14 cellular contexts compared by ENCODE assay signal in the genomic region with DNA sequence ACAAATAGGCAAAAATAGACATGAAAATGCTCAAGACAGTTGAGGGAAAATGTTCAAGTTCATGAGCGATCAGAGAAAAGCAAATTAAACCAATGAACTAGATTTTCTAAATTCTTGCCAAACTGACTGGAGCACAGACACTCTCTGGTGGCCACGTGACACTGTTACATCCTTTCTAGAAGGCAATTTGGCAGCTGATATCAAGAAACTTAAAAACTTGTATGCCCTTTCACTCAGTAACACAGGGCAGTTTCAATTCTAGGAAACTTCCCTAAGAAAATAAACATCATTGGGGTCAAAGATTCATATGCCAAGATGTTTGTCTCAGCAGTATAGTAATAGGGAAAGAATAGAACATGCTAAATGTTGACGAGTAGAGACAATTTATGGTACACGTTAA. TPM values are rescaled to one million over a fixed set of nuclear protein-coding genes. Genes with fewer than 3 reads are reported as not detected.
DNase-seq lines count a peak whose midpoint lies in the region; ATAC-seq, FAIRE-seq and TF ChIP-seq lines count a peak whose summit lies in the region.
"Had no signal": no experiment of that assay in that cellular context is flagged by ENCODE, and none has a peak within 500 bp of the region (broad histone marks: within the 10 kb centered on the region; RNA-seq: fewer than 3 reads in every experiment).

No MANE protein-coding gene starts in this region.

- H3K36me3 Mint-ChIP-seq in type B pancreatic cell = no peaks in the 10 kb centered on the region

- H3K4me1 ChIP-seq in left ventricle myocardium inferior = no peaks in the 10 kb centered on the region
- H3K4me1 ChIP-seq in K562 (replicated peaks in 1 of 2; ENCODE audit: control insufficient read depth in 2 of 2, insufficient read depth in 2 of 2, low read length in 2 of 2) = no peaks in the 10 kb centered on the region; a peak in 1 of 5 replicates

- in situ Hi-C loops in K562 (cut with MboI) = no loop called here

- no peaks in the 10 kb centered on the region for H3K9me1 ChIP-seq in K562 (ENCODE audit: control insufficient read depth, insufficient read depth, low read length)

- no peak overlapping the region for H3K27ac Mint-ChIP-seq in type B pancreatic cell
- H3K27ac Mint-ChIP-seq: B cell, naive B cell had no signal

- no peak overlapping the region for H3K4me3 ChIP-seq in left ventricle myocardium inferior
- no peak overlapping the region for H3K4me3 ChIP-seq in K562

- H3K27me3 ChIP-seq in left ventricle myocardium inferior (ENCODE audit: low read depth) = no peaks in the 10 kb centered on the region
- peaks cover 0 to 5% of the 10 kb centered on the region in 2 experiments; a peak in 2 of 5 replicates for H3K27me3 ChIP-seq in K562 (ENCODE audit: control insufficient read depth in 2 of 2, insufficient read depth in 2 of 2, low read length in 2 of 2)

- no peak overlapping the region for H3K4me2 ChIP-seq in K562 (ENCODE audit: insufficient read depth, low read length)

- no peak overlapping the region for H3K27ac ChIP-seq in left ventricle myocardium inferior (replicated peaks)
- no peak overlapping the region for H3K27ac ChIP-seq in K562 (ENCODE audit: extremely low read depth, low read depth, low read length)

- H3K9me3 ChIP-seq in left ventricle myocardium inferior (replicated peaks) (peaks cover 14% of the 10 kb centered on the region), K562 (replicated peaks; ENCODE audit: control insufficient read depth, insufficient read depth, low read depth, low read length) (no peaks in the 10 kb centered on the region)

- H3K9ac ChIP-seq in K562 (ENCODE audit: insufficient read depth in 1 of 2, low read depth in 2 of 2, low read length in 2 of 2) = no peak overlapping the region

- 28% methylated on average over 4 of the region's 4 CpGs for WGBS in K562 (ENCODE audit: insufficient coverage, low coverage, missing lambda C conversion rate)

- TF ChIP-seq CTCF in left ventricle myocardium inferior (IDR thresholded peaks at IDR 0.05; ENCODE audit: borderline replicate concordance) (peak; percentile 19), K562 (IDR thresholded peaks at IDR 0.05 in 2 of 3, conservative IDR thresholded peaks at IDR 0.05 in 1 of 3; ENCODE audit: insufficient read depth in 2 of 3, low read depth in 1 of 3, low read length in 3 of 3) (peak; percentile 16 to 46 (median 20); a peak in 2 of 6 replicates), type B pancreatic cell (conservative IDR thresholded peaks at IDR 0.05) (peak; percentile 50)

- TF ChIP-seq RAD21 in K562 (CRISPR knock-in tag; conservative IDR thresholded peaks at IDR 0.05 in 1 of 2, IDR thresholded peaks at IDR 0.05 in 1 of 2) = peak in 1 of 2 experiments; percentile 63; a peak in 2 of 4 replicates

- peaks cover 10% of the 10 kb centered on the region for H3K9me3 Mint-ChIP-seq in type B pancreatic cell

- no peaks in the 10 kb centered on the region for H3K4me1 Mint-ChIP-seq in type B pancreatic cell (ENCODE audit: unreplicated experiment)
- H3K4me1 Mint-ChIP-seq: B cell, naive B cell had no signal

- intact Hi-C loops in left ventricle myocardium inferior (cut with micrococcal nuclease) (no loop called here), Right ventricle myocardium superior (cut with DNase I) (no loop called here), K562 (cut with micrococcal nuclease) (loop anchor here (5.0 kb wide), 1 partner anchor 201 kb away; no protein-coding TSS in a partner anchor), left colon (cut with DNase I, micrococcal nuclease) (no loop called here)

- DNase-seq in left ventricle myocardium inferior (no peak), Right ventricle myocardium superior (no peak), K562 (ENCODE audit: extremely low read depth in 1 of 4, low spot score in 3 of 4) (no peak), left colon (no peak), type B pancreatic cell (ENCODE audit: extremely low spot score, unreplicated experiment) (no peak), NCI-H146 (lab: John Stamatoyannopoulos, UW) (no peak)
- DNase-seq in activated CD4-positive, alpha-beta T cell treated with anti-CD3 and anti-CD28 coated beads, Interleukin-2, amount 50 U/mL, for 48 hours = no peak
- DNase-seq: activated CD4-positive, alpha-beta T cell treated with anti-CD3 and anti-CD28 coated beads for 48 hours; hypothalamus; naive B cell; NCI-H510A; stimulated activated naive CD4-positive, alpha-beta T cell had no signal

- H2AFZ ChIP-seq in K562 (ENCODE audit: low read depth, low read length) = no peak overlapping the region

- POLR2A ChIA-PET in K562 (lab: Yijun Ruan, JAX) = interaction anchor here (0.6 to 1.4 kb wide), 4 partner anchors 9 to 18 kb away, joined by 3 to 4 read pairs (median 3); no protein-coding TSS in a partner anchor

- BruUV-seq in K562 (replicated peaks; lab: Mats Ljungman, UMichigan) = no TSS peak

- H3K36me3 ChIP-seq in left ventricle myocardium inferior = no peaks in the 10 kb centered on the region
- no peaks in the 10 kb centered on the region for H3K36me3 ChIP-seq in K562 (ENCODE audit: control insufficient read depth, insufficient read depth, low read length)

- TF ChIP-seq EP300 in K562 (IDR thresholded peaks at IDR 0.05; ENCODE audit: low read length) = no peak

- H3K79me2 ChIP-seq in K562 (ENCODE audit: control insufficient read depth, insufficient read depth, low read length) = no peaks in the 10 kb centered on the region

- no peaks in the 10 kb centered on the region for H3K27me3 Mint-ChIP-seq in type B pancreatic cell

- FAIRE-seq in K562 (lab: Jason Lieb, UNC) = peak; percentile 60

- no peak for TF ChIP-seq POLR2A in K562 (conservative IDR thresholded peaks at IDR 0.05)

- H3K4me3 Mint-ChIP-seq in type B pancreatic cell = no peak overlapping the region
- H3K4me3 Mint-ChIP-seq: B cell, naive B cell had no signal

- CTCF ChIA-PET in K562 (lab: Yijun Ruan, JAX; ENCODE audit: low intra/inter-chr PET ratio) = no interaction called here

- ATAC-seq in Right ventricle myocardium superior (ENCODE audit: poor library complexity) = no peak
- ATAC-seq in K562 = 0 out of 3 replicates have a peak, but pooled peaks have one; percentile 23
- ATAC-seq in left colon = peak; percentile 88
- no peak for ATAC-seq in GM19351 (IDR thresholded peaks at IDR 0.05; ENCODE audit: unreplicated experiment)

- no peaks in the 10 kb centered on the region for H4K20me1 ChIP-seq in K562 (replicated peaks; ENCODE audit: control insufficient read depth, insufficient read depth, low read length)

TF ChIP-seq in K562, 482 proteins besides CTCF, POLR2A, EP300 and RAD21 (continues in another document):
- no peak for TF ChIP-seq GTF2A2 (tag; IDR thresholded peaks at IDR 0.05)
- TF ChIP-seq PHTF2 (CRISPR knock-in tag; IDR thresholded peaks at IDR 0.05) = no peak
- TF ChIP-seq ZNF668 (CRISPR knock-in tag; IDR thresholded peaks at IDR 0.05) = no peak
- TF ChIP-seq NCOA2 (IDR thresholded peaks at IDR 0.05; ENCODE audit: partially characterized antibody in 2 of 2) = no peak
- TF ChIP-seq SMARCB1 (IDR thresholded peaks at IDR 0.05; ENCODE audit: insufficient read length, low read depth) = no peak
- no peak for TF ChIP-seq SMARCA4 (IDR thresholded peaks at IDR 0.05)
- TF ChIP-seq, protein P1, sequence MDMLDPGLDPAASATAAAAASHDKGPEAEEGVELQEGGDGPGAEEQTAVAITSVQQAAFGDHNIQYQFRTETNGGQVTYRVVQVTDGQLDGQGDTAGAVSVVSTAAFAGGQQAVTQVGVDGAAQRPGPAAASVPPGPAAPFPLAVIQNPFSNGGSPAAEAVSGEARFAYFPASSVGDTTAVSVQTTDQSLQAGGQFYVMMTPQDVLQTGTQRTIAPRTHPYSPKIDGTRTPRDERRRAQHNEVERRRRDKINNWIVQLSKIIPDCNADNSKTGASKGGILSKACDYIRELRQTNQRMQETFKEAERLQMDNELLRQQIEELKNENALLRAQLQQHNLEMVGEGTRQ (CRISPR knock-in tag; IDR thresholded peaks at IDR 0.05) = peak; percentile 75
- no peak for TF ChIP-seq SNRNP70 (optimal IDR thresholded peaks at IDR 0.05; ENCODE audit: low read depth, low read length)
- TF ChIP-seq RAD51 (IDR thresholded peaks at IDR 0.05; ENCODE audit: borderline replicate concordance, low read depth) = peak; percentile 76
- no peak for TF ChIP-seq ARHGAP35 (IDR thresholded peaks at IDR 0.05; ENCODE audit: partially characterized antibody)
- 0 out of 2 replicates have a peak, but pooled peaks have one; percentile 18 for TF ChIP-seq CBFA2T2 (conservative IDR thresholded peaks at IDR 0.05)
- 0 out of 2 replicates have a peak, but pooled peaks have one; percentile 33 for TF ChIP-seq SMC3 (conservative IDR thresholded peaks at IDR 0.05; ENCODE audit: insufficient read depth, low read depth, low read length)

RNA-seq across cellular contexts. Expression of a gene that starts 52.2 kb away (rescaled TPM):
- 24.1 TPM for total RNA-seq in left ventricle myocardium inferior
- total RNA-seq in Right ventricle myocardium superior = 24.9 TPM
- total RNA-seq in K562 (2011; cell fraction: chromatin; rRNA removed; ENCODE audit: low replicate concordance) = 63.4 and 187 TPM in 2 replicates
- 28.0 and 52.1 TPM in 2 replicates for total RNA-seq in K562 (2011; cell fraction: nucleolus; rRNA removed)
- total RNA-seq in K562 (2011; cell fraction: nucleoplasm; rRNA removed) = 79.9 and 117 TPM in 2 replicates
- total RNA-seq in K562 (2014; rRNA removed) = 27.8 and 33.4 TPM in 2 replicates
- total RNA-seq in K562 (2014; rRNA removed; fragmentation: Illumina TruSeq; extraction: Trizol) = 58.9 and 61.4 TPM in 2 replicates
- total RNA-seq in K562 (2015; rRNA removed; fragmentation: Illumina TruSeq; extraction: Trizol) = 49.1 and 50.4 TPM in 2 replicates
- total RNA-seq in K562 (2021) = 39.9 and 40.7 TPM in 2 replicates
- polyA plus RNA-seq in K562 (2011; rRNA removed) = 53.9 and 58.8 TPM in 2 replicates
- 23.6 and 36.2 TPM in 2 replicates for polyA plus RNA-seq in K562 (2011; cell fraction: cytosol; rRNA removed)
- 34.3 and 51.7 TPM in 2 replicates for polyA plus RNA-seq in K562 (2011; cell fraction: nucleus; rRNA removed)
- 33.9 and 40.6 TPM in 2 replicates for polyA plus RNA-seq in K562 (2012)
- 55.0 and 61.7 TPM in 2 replicates for polyA plus RNA-seq in K562 (2014; fragmentation: Illumina TruSeq; extraction: Trizol)
- polyA plus RNA-seq in K562 (2014; fragmentation: Nextera tagmentation; extraction: Ambion mirVana) = 10 to 100 TPM; 31.9 to 35.0 TPM
- polyA plus RNA-seq in K562 (2014; rRNA removed) = 37.5 and 38.1 TPM in 2 replicates
- polyA minus RNA-seq in K562 (2011; rRNA and poly(A)+ RNA removed) = 62.2 and 80.3 TPM in 2 replicates
- polyA minus RNA-seq in K562 (2011; cell fraction: cytosol; rRNA and poly(A)+ RNA removed) = 18.8 and 25.4 TPM in 2 replicates
- polyA minus RNA-seq in K562 (2011; cell fraction: nucleus; rRNA and poly(A)+ RNA removed) = 36.4 and 64.4 TPM in 2 replicates
- 10 to 100 TPM; 23.9 to 39.0 TPM for total RNA-seq in left colon
- total RNA-seq in type B pancreatic cell (ENCODE audit: low replicate concordance) = 13.2 and 21.7 TPM in 2 replicates

Comparison
In these comparisons a context has a peak if more than half of its experiments do, and no peak if none do; other contexts are left out.
1. ATAC-seq: peak in K562 (single experiment) and left colon (single experiment); none in Right ventricle myocardium superior (single experiment) and GM19351 (single experiment).
2. Peak in every context shown above with its lines, with median percentiles within 50 percentile points of each other: CTCF ChIP-seq.